Comparison of ENCODE assay signal across 1 cellular context in genomic region chr15:65384895-65385867, GRCh38.
A peak's percentile ranks its signal among the peaks of the same experiment; 100 is the strongest.
TF ChIP-seq lines count a peak whose summit lies in the region.

No MANE protein-coding gene starts in this region.

TF ChIP-seq in H1, 55 proteins besides CTCF, POLR2A, EP300 and RAD21:
- TF ChIP-seq GTF2F1 (IDR thresholded peaks at IDR 0.05; ENCODE audit: borderline replicate concordance, low read depth, low read length) (no peak), HDAC6 (IDR thresholded peaks at IDR 0.05; ENCODE audit: low read depth, low read length) (no peak), PHF8 (conservative IDR thresholded peaks at IDR 0.05; ENCODE audit: low read depth, low read length) (no peak), RBBP5 (IDR thresholded peaks at IDR 0.05; ENCODE audit: borderline replicate concordance, low read depth, low read length) (no peak), CTBP2 (IDR thresholded peaks at IDR 0.05; ENCODE audit: borderline replicate concordance, insufficient read depth, insufficient read length, low read length) (no peak), JUND (IDR thresholded peaks at IDR 0.05; ENCODE audit: low read length) (peak; percentile 42; the same call in 1 of the 2 replicates), SIN3A (conservative IDR thresholded peaks at IDR 0.05 in 1 of 2, IDR thresholded peaks at IDR 0.05 in 1 of 2; ENCODE audit: low read depth in 1 of 2, low read length in 2 of 2) (peak; percentile 90 to 93), SRF (IDR thresholded peaks at IDR 0.05; ENCODE audit: low read depth, low read length) (no peak), USF2 (IDR thresholded peaks at IDR 0.05; ENCODE audit: low read length) (no peak), TAF7 (optimal IDR thresholded peaks at IDR 0.05; ENCODE audit: borderline replicate concordance, low read depth, low read length) (peak; percentile 65), CHD2 (IDR thresholded peaks at IDR 0.05; ENCODE audit: low read length) (0 out of 2 replicates have a peak, but pooled peaks have one; percentile 33), SAP30 (IDR thresholded peaks at IDR 0.05; ENCODE audit: insufficient read depth, insufficient replicate concordance, low read length) (peak; percentile 53), E2F6 (IDR thresholded peaks at IDR 0.05) (peak; percentile 82), RNF2 (IDR thresholded peaks at IDR 0.05; ENCODE audit: borderline replicate concordance, low read depth, low read length, missing control alignments, poor library complexity, severe bottlenecking) (no peak), NANOG (IDR thresholded peaks at IDR 0.05; ENCODE audit: insufficient read depth, low read depth, low read length, poor library complexity, severe bottlenecking) (no peak), YY1 (IDR thresholded peaks at IDR 0.05; ENCODE audit: low read depth, low read length) (peak; percentile 79), KDM4A (IDR thresholded peaks at IDR 0.05; ENCODE audit: low read depth, low read length, severe bottlenecking) (peak; percentile 19), HDAC2 (IDR thresholded peaks at IDR 0.05; ENCODE audit: borderline replicate concordance in 1 of 2, low read depth in 2 of 2, low read length in 2 of 2) (0 out of 4 replicates have a peak, but pooled peaks have one; percentile 22 to 29), TCF12 (IDR thresholded peaks at IDR 0.05; ENCODE audit: low read depth, low read length) (no peak), GABPA (IDR thresholded peaks at IDR 0.05; ENCODE audit: borderline replicate concordance, insufficient read depth, low read length) (peak; percentile 75; the same call in 1 of the 2 replicates), EZH2 (IDR thresholded peaks at IDR 0.05; ENCODE audit: low read depth, low read length, severe bottlenecking) (peak; percentile 34), POLR2AphosphoS5 (IDR thresholded peaks at IDR 0.05; ENCODE audit: low read depth, low read length) (peak; percentile 23; the same call in 1 of the 2 replicates), JUN (IDR thresholded peaks at IDR 0.05; ENCODE audit: low read depth, low read length) (no peak), CBX5 (IDR thresholded peaks at IDR 0.05; ENCODE audit: low read depth, low read length) (no peak), CREB1 (IDR thresholded peaks at IDR 0.05) (peak; percentile 66)
- TF ChIP-seq, protein P1, sequence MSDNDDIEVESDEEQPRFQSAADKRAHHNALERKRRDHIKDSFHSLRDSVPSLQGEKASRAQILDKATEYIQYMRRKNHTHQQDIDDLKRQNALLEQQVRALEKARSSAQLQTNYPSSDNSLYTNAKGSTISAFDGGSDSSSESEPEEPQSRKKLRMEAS (IDR thresholded peaks at IDR 0.05) = peak; percentile 94
